17 cellular contexts compared by ENCODE assay signal in the genomic region with DNA sequence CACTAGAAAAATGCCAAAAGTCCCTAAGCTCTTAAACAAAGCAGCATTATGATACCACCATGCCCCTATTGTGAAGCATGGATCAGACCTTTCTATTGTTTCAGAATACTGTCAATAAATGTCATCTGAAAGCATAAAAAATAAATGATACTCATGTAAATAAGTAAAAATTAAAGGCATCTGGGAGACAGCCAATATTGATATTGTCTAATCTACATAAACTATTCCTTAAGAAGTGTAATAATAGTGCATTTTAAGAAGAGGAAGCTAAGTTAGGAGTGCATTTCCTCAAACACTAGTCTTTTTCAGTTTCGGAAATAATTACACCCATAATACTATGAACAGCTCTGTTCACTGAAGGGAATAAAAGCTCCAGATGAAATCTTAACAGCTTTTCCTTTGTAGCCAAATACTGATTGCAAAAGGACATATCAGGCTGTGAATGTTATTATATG.
"Had no signal": no experiment of that assay in that cellular context is flagged by ENCODE, and none has a peak within 500 bp of the region (broad histone marks: within the 10 kb centered on the region; RNA-seq: fewer than 3 reads in every experiment).

No MANE protein-coding gene starts in this region.

- H2AFZ ChIP-seq: hepatocyte had no signal

- H3K4me1 Mint-ChIP-seq: naive thymus-derived CD4-positive, alpha-beta T cell had no signal

- H3K36me3 ChIP-seq: adrenal gland, gastroesophageal sphincter, prostate gland, right lobe of liver had no signal

- DNase-seq: activated naive CD4-positive, alpha-beta T cell treated with anti-CD3 and anti-CD28 coated beads, Interleukin-2, amount 50 U/mL, for 16 hours; activated T-cell treated with anti-CD3 and anti-CD28 coated beads, Interleukin-2, amount 50 U/mL, for 1 hour; adrenal gland; central memory CD4-positive, alpha-beta T cell; effector memory CD8-positive, alpha-beta T cell; kidney glomerular epithelial cell; naive thymus-derived CD4-positive, alpha-beta T cell; right lobe of liver; stimulated activated CD4-positive, alpha-beta T cell treated with anti-CD3 and anti-CD28 coated beads, Interleukin-2, amount 100 ng/mL, for 24 hours; stimulated activated naive CD4-positive, alpha-beta T cell treated with Interleukin-2 at 50 U/mL for 16 hours; testis had no signal

- H3K27ac ChIP-seq: adrenal gland, epithelial cell of prostate, gastroesophageal sphincter, hepatocyte, prostate gland, right lobe of liver, testis had no signal

- H3K4me2 ChIP-seq: hepatocyte had no signal

- H3K79me2 ChIP-seq: hepatocyte had no signal

- H3K27ac Mint-ChIP-seq: effector memory CD8-positive, alpha-beta T cell; naive thymus-derived CD4-positive, alpha-beta T cell; T-helper 2 cell treated with Interferon-gamma antibody and Interleukin-4, amounts not matched to agents 5 μg/mL and 100 μg/mL, for 36 hours had no signal

- H3K27me3 ChIP-seq: adrenal gland, gastroesophageal sphincter, hepatocyte, right lobe of liver, testis had no signal

- H3K36me3 Mint-ChIP-seq: naive thymus-derived CD4-positive, alpha-beta T cell had no signal

- H3K4me3 Mint-ChIP-seq: effector memory CD8-positive, alpha-beta T cell; naive thymus-derived CD4-positive, alpha-beta T cell; T-helper 2 cell treated with Interferon-gamma antibody and Interleukin-4, amounts not matched to agents 5 μg/mL and 100 μg/mL, for 36 hours had no signal

- H3K4me1 ChIP-seq: adrenal gland, gastroesophageal sphincter, prostate gland, testis had no signal

- H3K9me3 ChIP-seq: adrenal gland, prostate gland, right lobe of liver, testis had no signal

- H3K9me3 Mint-ChIP-seq: T-helper 2 cell treated with Interferon-gamma antibody and Interleukin-4, amounts not matched to agents 5 μg/mL and 100 μg/mL, for 36 hours had no signal

- ATAC-seq: activated CD4-positive, CD25-positive, alpha-beta regulatory T cell treated with anti-CD3 and anti-CD28 coated beads, Interleukin-2, amount 50 U/mL, for 24 hours; effector memory CD8-positive, alpha-beta T cell; gastroesophageal sphincter; naive thymus-derived CD4-positive, alpha-beta T cell; right lobe of liver had no signal

- H3K27me3 Mint-ChIP-seq: effector memory CD8-positive, alpha-beta T cell; naive thymus-derived CD4-positive, alpha-beta T cell had no signal

- H3K4me3 ChIP-seq: adrenal gland, gastroesophageal sphincter, hepatocyte, prostate gland, right lobe of liver, testis had no signal
